ENCODE assay signal across 9 cellular contexts in the genomic region with DNA sequence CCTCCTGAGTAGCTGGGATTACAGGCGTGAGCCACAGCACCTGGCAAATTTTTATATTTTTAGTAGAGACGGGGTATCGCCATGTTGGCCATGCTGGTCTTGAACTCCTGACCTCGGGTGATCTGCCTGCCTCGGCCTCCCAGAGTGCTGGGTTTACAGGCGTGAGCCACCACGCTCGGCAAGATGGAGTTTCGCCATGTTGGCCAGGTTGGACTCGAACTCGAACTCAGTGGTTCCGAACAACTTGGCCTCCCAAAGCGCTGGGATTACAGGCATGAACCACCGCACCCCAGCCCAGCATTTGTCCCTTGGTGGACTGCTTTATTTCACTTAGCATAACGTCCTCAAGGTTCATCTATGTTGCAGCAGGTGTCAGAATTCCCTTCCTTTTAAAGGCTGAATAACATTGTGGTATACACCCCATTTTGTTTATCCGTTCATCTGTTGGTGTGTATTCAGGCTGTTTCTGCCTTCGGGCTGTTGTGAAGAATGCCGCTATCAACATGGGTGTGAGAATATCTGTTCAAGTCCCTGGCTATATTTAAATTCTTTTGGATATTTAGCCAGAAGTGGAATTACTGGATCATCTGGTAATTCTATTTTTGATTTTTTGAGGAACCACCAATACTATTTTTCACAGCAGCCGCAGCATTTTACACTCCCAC. TPM values are rescaled to one million over a fixed set of nuclear protein-coding genes. Genes with fewer than 3 reads are reported as not detected.
DNase-seq lines count a peak whose midpoint lies in the region; ATAC-seq and TF ChIP-seq lines count a peak whose summit lies in the region.
"Had no signal": no experiment of that assay in that cellular context is flagged by ENCODE, and none has a peak within 500 bp of the region (broad histone marks: within the 10 kb centered on the region; RNA-seq: fewer than 3 reads in every experiment).

No MANE protein-coding gene starts in this region.

- BruUV-seq in Caco-2 (replicated peaks; lab: Mats Ljungman, UMichigan) = no TSS peak

- CTCF ChIA-PET in Caco-2 (lab: Charles Lee) = no interaction called here

- H3K4me2 ChIP-seq in KMS-11 (peak overlapping the region; percentile 74), neural progenitor cell (no peak overlapping the region)

- 93 to 96% (median 95%) methylated on average over 19 of the region's 19 CpGs for WGBS in spleen, 5 donors

- no peaks in the 10 kb centered on the region for H3K27me3 Mint-ChIP-seq in Caco-2 (ENCODE audit: insufficient read depth, unreplicated experiment)
- no peaks in the 10 kb centered on the region for H3K27me3 Mint-ChIP-seq in dendritic cell treated with granulocyte-macrophage colony-stimulating factor and Interleukin-4, amounts not matched to agents 40 ng/mL and 50 ng/mL, for 4 days
- peaks cover 9% of the 10 kb centered on the region for H3K27me3 Mint-ChIP-seq in neural progenitor cell (ENCODE audit: insufficient read depth, low read depth)

- H3K4me1 ChIP-seq in Caco-2 = peaks cover 11% of the 10 kb centered on the region
- peaks cover 15% of the 10 kb centered on the region for H3K4me1 ChIP-seq in KMS-11 (ENCODE audit: low read depth, poor library complexity, severe bottlenecking)
- peaks cover 7% of the 10 kb centered on the region for H3K4me1 ChIP-seq in neural progenitor cell
- H3K4me1 ChIP-seq in spleen = peaks cover 3 to 43% (median 18%) of the 10 kb centered on the region in 6 donors

- intact Hi-C loops in Caco-2 (cut with micrococcal nuclease; ENCODE audit: unreplicated experiment) = loop anchor here (1.0 kb wide), 3 partner anchors 13 to 179 kb away; no protein-coding TSS in a partner anchor
- intact Hi-C loops in dendritic cell treated with granulocyte-macrophage colony-stimulating factor and Interleukin-4, amounts not matched to agents 40 ng/mL and 50 ng/mL, for 4 days (cut with micrococcal nuclease) = loop anchor here (1.0 kb wide), 1 partner anchor 15 kb away; no protein-coding TSS in a partner anchor
- intact Hi-C loops in spleen (cut with DNase I; ENCODE audit: low total_unique reads) = no loop called here

- no peaks in the 10 kb centered on the region for H3K27me3 ChIP-seq in Caco-2 (replicated peaks; ENCODE audit: control insufficient read depth, insufficient read depth, low read length)
- H3K27me3 ChIP-seq in KMS-11 (ENCODE audit: insufficient read depth, low read depth) = no peaks in the 10 kb centered on the region
- H3K27me3 ChIP-seq in neural progenitor cell = no peaks in the 10 kb centered on the region
- no peaks in the 10 kb centered on the region for H3K27me3 ChIP-seq in spleen (replicated peaks in 1 of 7)

- H2AFZ ChIP-seq in KMS-11 (ENCODE audit: low read depth) (peak overlapping the region; percentile 84; the same call in 1 of the 2 replicates), neural progenitor cell (replicated peaks) (no peak overlapping the region)

- DNase-seq in Caco-2 (no peak), neural progenitor cell (ENCODE audit: low spot score) (no peak), spleen (no peak), erythroblast (lab: John Stamatoyannopoulos, UW) (no peak)
- no peak for DNase-seq in stimulated activated CD8-positive, alpha-beta memory T cell treated with anti-CD3 and anti-CD28 coated beads, Interleukin-4, amount 100 ng/mL, for 48 hours
- DNase-seq: stimulated activated CD4-positive, alpha-beta T cell treated with anti-CD3 and anti-CD28 coated beads, Interleukin-2, amount 100 ng/mL, for 48 hours had no signal

- H3K4me3 Mint-ChIP-seq in Caco-2 (ENCODE audit: unreplicated experiment) (peak overlapping the region; percentile 85), neural progenitor cell (peak overlapping the region; percentile 89)
- no peak overlapping the region for H3K4me3 Mint-ChIP-seq in dendritic cell treated with granulocyte-macrophage colony-stimulating factor and Interleukin-4, amounts not matched to agents 40 ng/mL and 50 ng/mL, for 4 days

- no peak for TF ChIP-seq POLR2A in spleen (IDR thresholded peaks at IDR 0.05)
- TF ChIP-seq POLR2A in erythroblast (IDR thresholded peaks at IDR 0.05; ENCODE audit: low read length) = no peak

- peaks cover 6% of the 10 kb centered on the region for H3F3A ChIP-seq in neural progenitor cell (ENCODE audit: low read depth)

- H3K9me3 Mint-ChIP-seq in Caco-2 (ENCODE audit: unreplicated experiment) (no peaks in the 10 kb centered on the region), neural progenitor cell (peaks cover 15% of the 10 kb centered on the region)
- peaks cover 9% of the 10 kb centered on the region for H3K9me3 Mint-ChIP-seq in dendritic cell treated with granulocyte-macrophage colony-stimulating factor and Interleukin-4, amounts not matched to agents 40 ng/mL and 50 ng/mL, for 4 days

- H3K79me2 ChIP-seq in KMS-11 (ENCODE audit: insufficient read depth, low read depth) (peaks cover 35% of the 10 kb centered on the region), neural progenitor cell (ENCODE audit: low read depth) (peaks cover 35% of the 10 kb centered on the region)

- POLR2A ChIA-PET in Caco-2 (lab: Charles Lee) = no interaction called here

- peaks cover 52% of the 10 kb centered on the region for H3K36me3 Mint-ChIP-seq in Caco-2 (ENCODE audit: insufficient read depth, unreplicated experiment)
- H3K36me3 Mint-ChIP-seq in dendritic cell treated with granulocyte-macrophage colony-stimulating factor and Interleukin-4, amounts not matched to agents 40 ng/mL and 50 ng/mL, for 4 days (ENCODE audit: low read depth) = peaks cover 22% of the 10 kb centered on the region
- H3K36me3 Mint-ChIP-seq in neural progenitor cell = peaks cover 36% of the 10 kb centered on the region

- H3K36me3 ChIP-seq in Caco-2 (ENCODE audit: control insufficient read depth, insufficient read depth, low read length) (peaks cover 1% of the 10 kb centered on the region; the same call in 1 of the 2 replicates), KMS-11 (ENCODE audit: insufficient read depth) (no peaks in the 10 kb centered on the region; the same call in 1 of the 2 replicates), neural progenitor cell (no peaks in the 10 kb centered on the region), spleen (peaks cover 0 to 22% (median 13%) of the 10 kb centered on the region in 6 donors)

- H3K9ac ChIP-seq in KMS-11 (peak overlapping the region; percentile 38), neural progenitor cell (no peak overlapping the region)

- H3K9me3 ChIP-seq in Caco-2 (no peaks in the 10 kb centered on the region), neural progenitor cell (ENCODE audit: low read depth) (no peaks in the 10 kb centered on the region), spleen (no peaks in the 10 kb centered on the region)

- TF ChIP-seq CTCF in Caco-2 (IDR thresholded peaks at IDR 0.05; ENCODE audit: insufficient read depth in 1 of 2, low read depth in 1 of 2, low read length in 1 of 2, severe bottlenecking in 1 of 2, unreplicated experiment in 1 of 2) = no peak
- no peak for TF ChIP-seq CTCF in KMS-11 (conservative IDR thresholded peaks at IDR 0.05; ENCODE audit: low read depth, low read length)
- no peak for TF ChIP-seq CTCF in neural progenitor cell (IDR thresholded peaks at IDR 0.05)
- no peak for TF ChIP-seq CTCF in spleen (IDR thresholded peaks at IDR 0.05 in 8 of 11, conservative IDR thresholded peaks at IDR 0.05 in 3 of 11)

- H4K20me1 ChIP-seq in KMS-11 (ENCODE audit: insufficient read depth) (no peaks in the 10 kb centered on the region), neural progenitor cell (ENCODE audit: low read depth) (peaks cover 13% of the 10 kb centered on the region)

- peak overlapping the region; percentile 50 for H3K4me3 ChIP-seq in Caco-2 (ENCODE audit: low read depth, low read length)
- H3K4me3 ChIP-seq in KMS-11 (IDR thresholded peaks at IDR 0.05; ENCODE audit: insufficient read depth, low read depth, low read length) = no peak overlapping the region
- H3K4me3 ChIP-seq in neural progenitor cell = no peak overlapping the region
- H3K4me3 ChIP-seq in spleen = peak overlapping the region in 4 of 8 donors; percentile 89 to 97 (median 92)

- H3K4me1 Mint-ChIP-seq in Caco-2 (ENCODE audit: low read depth, unreplicated experiment) = peaks cover 18% of the 10 kb centered on the region
- H3K4me1 Mint-ChIP-seq in dendritic cell treated with granulocyte-macrophage colony-stimulating factor and Interleukin-4, amounts not matched to agents 40 ng/mL and 50 ng/mL, for 4 days (ENCODE audit: low read depth) = peaks cover 27% of the 10 kb centered on the region
- H3K4me1 Mint-ChIP-seq in neural progenitor cell = peaks cover 31% of the 10 kb centered on the region

- no peak for ATAC-seq in HG03159 (IDR thresholded peaks at IDR 0.05; ENCODE audit: unreplicated experiment)

- H3K27ac ChIP-seq in KMS-11 (peak overlapping the region; percentile 63), neural progenitor cell (no peak overlapping the region), spleen (peak overlapping the region in 2 of 8 donors; percentile 74)

- H3K27ac Mint-ChIP-seq in Caco-2 (ENCODE audit: unreplicated experiment) = peak overlapping the region; percentile 89
- peak overlapping the region; percentile 67 for H3K27ac Mint-ChIP-seq in dendritic cell treated with granulocyte-macrophage colony-stimulating factor and Interleukin-4, amounts not matched to agents 40 ng/mL and 50 ng/mL, for 4 days
- H3K27ac Mint-ChIP-seq in neural progenitor cell = peak overlapping the region; percentile 98

RNA-seq across cellular contexts. Expression of gene CENPA, which starts 1.2 kb away (rescaled TPM):
- total RNA-seq in Caco-2 (2022) (38.4 and 39.9 TPM in 2 replicates), neural progenitor cell (ENCODE audit: low replicate concordance) (42.8 and 55.0 TPM in 2 replicates), spleen (1 to 10 TPM in 6 of 7 donors, not detected in 1; 1.1 to 7.3 (median 4.2) TPM)
- polyA plus RNA-seq in spleen = 1 to 10 TPM in 2 of 3 donors, under 1 TPM in 1; 0.80 to 5.5 (median 2.5) TPM

RNA-seq across cellular contexts. Expression of gene SLC35F6, which starts 20.6 kb away (rescaled TPM):
- total RNA-seq in Caco-2 (2022) = 44.1 and 45.7 TPM in 2 replicates
- total RNA-seq in neural progenitor cell (ENCODE audit: low replicate concordance) = 5.6 and 11.6 TPM in 2 replicates
- total RNA-seq in spleen = 10 to 100 TPM; 28.3 to 50.2 (median 40.0) TPM
- polyA plus RNA-seq in spleen = 10 to 100 TPM in 1 of 3 donors, 1 to 10 TPM in 2; 5.3 to 10.9 (median 7.0) TPM
